8 cellular contexts compared by ENCODE assay signal in the genomic region with DNA sequence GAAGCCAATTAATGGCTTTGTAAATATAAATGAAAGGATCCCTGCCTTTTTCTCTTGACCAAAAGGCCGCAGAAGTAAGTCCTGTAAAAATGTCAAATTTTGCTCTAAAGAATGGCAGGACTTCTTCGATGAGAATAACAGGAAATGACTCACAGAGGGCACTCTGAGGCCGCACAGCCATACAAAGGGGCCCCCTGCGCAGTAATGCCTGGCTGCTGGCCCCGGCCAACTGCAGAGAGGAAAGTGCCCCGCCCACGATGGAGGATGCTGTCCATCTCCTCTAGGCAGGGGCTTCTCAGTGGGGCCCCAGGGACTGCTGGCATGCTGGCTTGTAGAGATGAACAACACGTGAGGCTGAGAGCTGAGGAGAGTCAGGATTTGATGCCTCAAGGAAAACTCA. TPM values are rescaled to one million over a fixed set of nuclear protein-coding genes. Genes with fewer than 3 reads are reported as not detected.
DNase-seq lines count a peak whose midpoint lies in the region; ATAC-seq and TF ChIP-seq lines count a peak whose summit lies in the region.

No MANE protein-coding gene starts in this region.

- H3K4me1 Mint-ChIP-seq in WTC11: peaks cover 34% of the 10 kb centered on the region
- peaks cover 7 to 12% (median 10%) of the 10 kb centered on the region in 4 donors for H3K4me1 Mint-ChIP-seq in CD4-positive, alpha-beta memory T cell

- intact Hi-C loops in CD4-positive, alpha-beta memory T cell (cut with micrococcal nuclease): no loop called here

- CTCF ChIA-PET in WTC11 (lab: Charles Lee): interaction anchor here (0.8 to 1.6 kb wide), 2 partner anchors 97 to 166 kb away, joined by 4 read pairs; no protein-coding TSS in a partner anchor
- CTCF ChIA-PET in CD4-positive, alpha-beta memory T cell (lab: Charles Lee; ENCODE audit: partially characterized antibody): interaction anchor here (1.2 kb wide), 1 partner anchor 10 kb away, joined by 4 read pairs; no protein-coding TSS in a partner anchor

- H3K4me1 ChIP-seq in BE2C (no peaks in the 10 kb centered on the region), skeletal muscle satellite cell (ENCODE audit: control insufficient read depth, insufficient read depth, low read length) (peaks cover 33% of the 10 kb centered on the region)
- peaks cover 7% of the 10 kb centered on the region for H3K4me1 ChIP-seq in CD4-positive, alpha-beta memory T cell (ENCODE audit: insufficient read depth, low read length)

- H3K36me3 Mint-ChIP-seq in WTC11: no peaks in the 10 kb centered on the region
- H3K36me3 Mint-ChIP-seq in CD4-positive, alpha-beta memory T cell: no peaks in the 10 kb centered on the region

- peak; percentile 35 for DNase-seq in BE2C
- peak; percentile 9 for DNase-seq in HPDE6-E6E7 (ENCODE audit: extremely low spot score)
- DNase-seq in WTC11 (ENCODE audit: low spot score): peak; percentile 53
- DNase-seq in glomerular endothelial cell (ENCODE audit: extremely low read depth, low read depth, low spot score): peak; percentile 51
- DNase-seq in CD4-positive, alpha-beta memory T cell: no peak

- ATAC-seq in WTC11 (peak; percentile 79), GM18519 (IDR thresholded peaks at IDR 0.05; ENCODE audit: low FRiP score, unreplicated experiment) (no peak), HG03457 (IDR thresholded peaks at IDR 0.05; ENCODE audit: unreplicated experiment) (no peak)

- H3K9me3 Mint-ChIP-seq in WTC11: peaks cover 3% of the 10 kb centered on the region; the same call in 1 of the 2 replicates
- H3K9me3 Mint-ChIP-seq in CD4-positive, alpha-beta memory T cell: peaks cover 0 to 2% (median 0%) of the 10 kb centered on the region in 8 donors

- no peak overlapping the region for H3K4me3 Mint-ChIP-seq in WTC11
- H3K4me3 Mint-ChIP-seq in CD4-positive, alpha-beta memory T cell: peak overlapping the region in 2 of 8 donors; percentile 2 to 29

- no peak overlapping the region for H3K27ac Mint-ChIP-seq in WTC11
- H3K27ac Mint-ChIP-seq in CD4-positive, alpha-beta memory T cell: peak overlapping the region in 3 of 7 donors; percentile 71 to 85 (median 79)

- H3K9ac ChIP-seq in skeletal muscle satellite cell (ENCODE audit: low read depth, low read length): peak overlapping the region; percentile 47

- H3K36me3 ChIP-seq in BE2C: no peaks in the 10 kb centered on the region
- no peaks in the 10 kb centered on the region for H3K36me3 ChIP-seq in skeletal muscle satellite cell (ENCODE audit: insufficient read depth, low read length)
- H3K36me3 ChIP-seq in CD4-positive, alpha-beta memory T cell (ENCODE audit: insufficient read depth, low read length): no peaks in the 10 kb centered on the region

- no peak overlapping the region for H3K27ac ChIP-seq in CD4-positive, alpha-beta memory T cell (ENCODE audit: low read depth, low read length)

- peaks cover 8% of the 10 kb centered on the region for H3K27me3 Mint-ChIP-seq in WTC11 (ENCODE audit: low read depth)
- H3K27me3 Mint-ChIP-seq in CD4-positive, alpha-beta memory T cell: peaks cover 0 to 1% of the 10 kb centered on the region in 2 donors

- H3K9me3 ChIP-seq in BE2C: no peaks in the 10 kb centered on the region
- no peaks in the 10 kb centered on the region for H3K9me3 ChIP-seq in skeletal muscle satellite cell (replicated peaks; ENCODE audit: low read length)
- no peaks in the 10 kb centered on the region for H3K9me3 ChIP-seq in CD4-positive, alpha-beta memory T cell (ENCODE audit: control insufficient read depth in 1 of 2, low read length in 2 of 2)

- TF ChIP-seq CTCF in BE2C (IDR thresholded peaks at IDR 0.05; ENCODE audit: low read depth, low read length) (no peak), WTC11 (IDR thresholded peaks at IDR 0.05) (no peak)

- H3K4me3 ChIP-seq in BE2C (ENCODE audit: low read depth, low read length) (no peak overlapping the region), skeletal muscle satellite cell (ENCODE audit: low read length) (no peak overlapping the region)
- H3K4me3 ChIP-seq in CD4-positive, alpha-beta memory T cell (ENCODE audit: low read length in 2 of 2): no peak overlapping the region

- H3K4me2 ChIP-seq in skeletal muscle satellite cell (ENCODE audit: low read length): peak overlapping the region; percentile 63

- POLR2A ChIA-PET in WTC11 (lab: Charles Lee): no interaction called here
- POLR2A ChIA-PET in CD4-positive, alpha-beta memory T cell (lab: Charles Lee; ENCODE audit: partially characterized antibody): no interaction called here

- no peaks in the 10 kb centered on the region; the same call in 1 of the 2 replicates for H3K27me3 ChIP-seq in BE2C
- H3K27me3 ChIP-seq in skeletal muscle satellite cell (ENCODE audit: control insufficient read depth, insufficient read depth, low read length): peaks cover 16% of the 10 kb centered on the region
- H3K27me3 ChIP-seq in CD4-positive, alpha-beta memory T cell (ENCODE audit: insufficient read depth, low read length): no peaks in the 10 kb centered on the region

TF ChIP-seq in WTC11, 78 proteins besides CTCF, POLR2A, EP300 and RAD21:
- TF ChIP-seq, protein P1, sequence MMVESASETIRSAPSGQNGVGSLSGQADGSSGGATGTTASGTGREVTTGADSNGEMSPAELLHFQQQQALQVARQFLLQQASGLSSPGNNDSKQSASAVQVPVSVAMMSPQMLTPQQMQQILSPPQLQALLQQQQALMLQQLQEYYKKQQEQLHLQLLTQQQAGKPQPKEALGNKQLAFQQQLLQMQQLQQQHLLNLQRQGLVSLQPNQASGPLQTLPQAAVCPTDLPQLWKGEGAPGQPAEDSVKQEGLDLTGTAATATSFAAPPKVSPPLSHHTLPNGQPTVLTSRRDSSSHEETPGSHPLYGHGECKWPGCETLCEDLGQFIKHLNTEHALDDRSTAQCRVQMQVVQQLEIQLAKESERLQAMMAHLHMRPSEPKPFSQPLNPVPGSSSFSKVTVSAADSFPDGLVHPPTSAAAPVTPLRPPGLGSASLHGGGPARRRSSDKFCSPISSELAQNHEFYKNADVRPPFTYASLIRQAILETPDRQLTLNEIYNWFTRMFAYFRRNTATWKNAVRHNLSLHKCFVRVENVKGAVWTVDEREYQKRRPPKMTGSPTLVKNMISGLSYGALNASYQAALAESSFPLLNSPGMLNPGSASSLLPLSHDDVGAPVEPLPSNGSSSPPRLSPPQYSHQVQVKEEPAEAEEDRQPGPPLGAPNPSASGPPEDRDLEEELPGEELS (CRISPR knock-in tag; IDR thresholded peaks at IDR 0.05): peak; percentile 22; the same call in 1 of the 2 replicates
- TF ChIP-seq ZBTB21 (CRISPR knock-in tag; IDR thresholded peaks at IDR 0.05; ENCODE audit: borderline replicate concordance): no peak
- TF ChIP-seq, protein P2, sequence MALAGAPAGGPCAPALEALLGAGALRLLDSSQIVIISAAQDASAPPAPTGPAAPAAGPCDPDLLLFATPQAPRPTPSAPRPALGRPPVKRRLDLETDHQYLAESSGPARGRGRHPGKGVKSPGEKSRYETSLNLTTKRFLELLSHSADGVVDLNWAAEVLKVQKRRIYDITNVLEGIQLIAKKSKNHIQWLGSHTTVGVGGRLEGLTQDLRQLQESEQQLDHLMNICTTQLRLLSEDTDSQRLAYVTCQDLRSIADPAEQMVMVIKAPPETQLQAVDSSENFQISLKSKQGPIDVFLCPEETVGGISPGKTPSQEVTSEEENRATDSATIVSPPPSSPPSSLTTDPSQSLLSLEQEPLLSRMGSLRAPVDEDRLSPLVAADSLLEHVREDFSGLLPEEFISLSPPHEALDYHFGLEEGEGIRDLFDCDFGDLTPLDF (CRISPR knock-in tag; IDR thresholded peaks at IDR 0.05): no peak
- TF ChIP-seq CREM (CRISPR knock-in tag; IDR thresholded peaks at IDR 0.05): no peak
- TF ChIP-seq ESRRA (CRISPR knock-in tag; IDR thresholded peaks at IDR 0.05; ENCODE audit: borderline replicate concordance): no peak

RNA-seq across cellular contexts. Expression of a gene that starts 18.1 kb away (rescaled TPM):
- polyA plus RNA-seq in BE2C (2012; ENCODE audit: insufficient read depth, insufficient read length, low read depth): not detected
- total RNA-seq in WTC11 (2021) (not detected in 3 replicates), glomerular endothelial cell (not detected in 2 replicates)
- total RNA-seq in skeletal muscle satellite cell (2012; rRNA removed): not detected in 2 replicates
- not detected for total RNA-seq in CD4-positive, alpha-beta memory T cell
- not detected for polyA plus RNA-seq in CD4-positive, alpha-beta memory T cell

Comparison
In these comparisons a context has a peak if more than half of its experiments do, and no peak if none do; other contexts are left out.
1. DNase-seq: peak in BE2C (single experiment), HPDE6-E6E7 (single experiment), WTC11 (single experiment) and glomerular endothelial cell (single experiment); none in CD4-positive, alpha-beta memory T cell (0 of 5).